14 cellular contexts compared by ENCODE assay signal in the genomic region with DNA sequence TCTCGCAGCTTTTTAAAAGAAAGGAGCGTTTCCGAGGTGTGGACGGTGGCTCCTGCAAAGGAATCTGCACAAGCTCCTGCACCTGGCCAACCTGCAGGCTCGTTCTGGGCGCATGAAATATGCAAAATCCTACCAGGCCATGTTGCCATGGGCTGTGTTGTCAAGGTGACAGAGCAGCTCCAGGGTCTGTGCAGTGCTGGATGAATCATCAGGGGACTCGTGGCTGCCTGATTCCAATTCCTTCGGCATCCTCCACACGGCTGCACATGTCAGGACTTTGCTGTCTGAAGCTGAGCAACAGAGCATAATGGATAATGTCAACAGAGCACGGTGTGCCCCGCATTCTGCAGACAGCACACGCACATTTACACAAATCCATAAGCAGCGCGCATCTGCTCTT.
DNase-seq lines count a peak whose midpoint lies in the region; ATAC-seq, FAIRE-seq and TF ChIP-seq lines count a peak whose summit lies in the region.
"Had no signal": no experiment of that assay in that cellular context is flagged by ENCODE, and none has a peak within 500 bp of the region (broad histone marks: within the 10 kb centered on the region; RNA-seq: fewer than 3 reads in every experiment).

No MANE protein-coding gene starts in this region.

- peak overlapping the region; percentile 54 to 98 (median 86) for H3K27ac Mint-ChIP-seq in brain
- H3K27ac Mint-ChIP-seq in osteocyte (ENCODE audit: unreplicated experiment) = no peak overlapping the region

- H3K4me3 Mint-ChIP-seq in brain (peak overlapping the region in 4 of 5 experiments; percentile 40 to 70 (median 52)), osteocyte (ENCODE audit: unreplicated experiment) (no peak overlapping the region)
- H3K4me3 Mint-ChIP-seq: activated T-cell treated with anti-CD3 and anti-CD28 coated beads, Interleukin-2, amount 50 U/mL, for 4 hours had no signal

- no peak for FAIRE-seq in H54 (lab: Jason Lieb, UNC)

- TF ChIP-seq CTCF in brain (conservative IDR thresholded peaks at IDR 0.05) (no peak), osteocyte (IDR thresholded peaks at IDR 0.05) (no peak)

- DNase-seq in NCI-H446 treated with DMSO at 0.1 percent for 48 hours (lab: John Stamatoyannopoulos, UW) (peak; percentile 10), NCI-H446 (lab: John Stamatoyannopoulos, UW) (no peak), left kidney (ENCODE audit: low read depth, low spot score) (peak; percentile 75), osteocyte (ENCODE audit: extremely low spot score, unreplicated experiment) (no peak), NCI-H748 treated with DMSO at 0.1 percent for 48 hours (lab: John Stamatoyannopoulos, UW) (no peak), H54 (ENCODE audit: insufficient read length, low spot score) (no peak)
- DNase-seq: 8988T; activated T-cell treated with anti-CD3 and anti-CD28 coated beads, Interleukin-2, amount 50 U/mL, for 4 hours; heart right ventricle; KBM-7; NCI-H1436; stimulated activated CD4-positive, alpha-beta T cell treated with anti-CD3 and anti-CD28 coated beads, Interleukin-15, amount 100 ng/mL, for 24 hours had no signal

- H3K9me3 Mint-ChIP-seq in brain (peaks cover 0 to 6% (median 0%) of the 10 kb centered on the region in 5 experiments), osteocyte (ENCODE audit: unreplicated experiment) (no peaks in the 10 kb centered on the region)
- H3K9me3 Mint-ChIP-seq: activated T-cell treated with anti-CD3 and anti-CD28 coated beads, Interleukin-2, amount 50 U/mL, for 4 hours had no signal

- no peak for ATAC-seq in HG02970 (IDR thresholded peaks at IDR 0.05; ENCODE audit: low FRiP score, unreplicated experiment)
- ATAC-seq: activated T-cell treated with anti-CD3 and anti-CD28 coated beads, Interleukin-2, amount 50 U/mL, for 4 hours; heart right ventricle had no signal

- H3K4me1 Mint-ChIP-seq in brain = peaks cover 52% of the 10 kb centered on the region
- H3K4me1 Mint-ChIP-seq in osteocyte (ENCODE audit: unreplicated experiment) = peaks cover 2% of the 10 kb centered on the region

- H3K36me3 Mint-ChIP-seq in brain (peaks cover 15% of the 10 kb centered on the region), osteocyte (ENCODE audit: unreplicated experiment) (peaks cover 6% of the 10 kb centered on the region)

- no peaks in the 10 kb centered on the region for H3K27me3 Mint-ChIP-seq in brain
- no peaks in the 10 kb centered on the region for H3K27me3 Mint-ChIP-seq in osteocyte (ENCODE audit: unreplicated experiment)

- TF ChIP-seq POLR2A in H54 (IDR thresholded peaks at IDR 0.05; ENCODE audit: low read depth, low read length) = no peak

Comparison
In these comparisons a context has a peak if more than half of its experiments do, and no peak if none do; other contexts are left out.
1. DNase-seq: peak in NCI-H446 treated with DMSO at 0.1 percent for 48 hours (single experiment) and left kidney (single experiment); none in NCI-H446 (0 of 2), osteocyte (single experiment), NCI-H748 treated with DMSO at 0.1 percent for 48 hours (single experiment) and H54 (single experiment).